14 cellular contexts compared by ENCODE assay signal in the genomic region with DNA sequence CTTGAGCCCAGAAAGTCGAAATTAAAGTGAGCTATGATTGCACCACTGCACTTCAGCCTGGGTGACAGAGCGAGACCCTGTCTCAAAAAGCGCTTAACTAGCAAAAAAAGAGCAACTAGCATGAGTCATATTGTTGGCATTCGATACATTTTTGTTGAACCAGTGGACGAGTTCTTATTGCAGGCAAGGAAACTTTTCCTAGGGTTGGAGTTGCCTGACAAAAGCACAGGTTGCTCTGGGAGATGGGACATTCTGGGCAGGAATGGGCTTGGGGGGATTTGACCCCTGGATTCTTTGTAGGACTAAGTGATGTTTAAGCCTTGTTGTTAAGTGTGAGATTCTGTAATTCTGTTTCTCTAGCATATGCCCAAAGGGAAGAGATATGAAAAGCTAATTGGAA.
DNase-seq lines count a peak whose midpoint lies in the region; ATAC-seq lines count a peak whose summit lies in the region.
"Had no signal": no experiment of that assay in that cellular context is flagged by ENCODE, and none has a peak within 500 bp of the region (broad histone marks: within the 10 kb centered on the region; RNA-seq: fewer than 3 reads in every experiment).

No MANE protein-coding gene starts in this region.

- H3K79me1 ChIP-seq in mesendoderm (ENCODE audit: low read length): no peaks in the 10 kb centered on the region

- H4K5ac ChIP-seq in mesendoderm (ENCODE audit: low read length): no peak overlapping the region

- no peak overlapping the region for H3K4ac ChIP-seq in mesendoderm (ENCODE audit: low read depth, low read length)

- no peak for ATAC-seq in stimulated activated naive CD8-positive, alpha-beta T cell treated with anti-CD3 and anti-CD28 coated beads, Interleukin-15, amount 100 ng/mL, for 72 hours
- ATAC-seq in T-cell (replicated peaks in 1 of 4): no peak
- ATAC-seq: stimulated activated naive CD8-positive, alpha-beta T cell treated with anti-CD3 and anti-CD28 coated beads, Interleukin-15, Interleukin-2, amounts not matched to agents 100 U/mL and 50 U/mL, for 24 hours had no signal

- CTCF ChIA-PET in T-cell (lab: Charles Lee): no interaction called here

- no peak overlapping the region for H4K8ac ChIP-seq in mesendoderm (ENCODE audit: low read depth, low read length)

- no peak overlapping the region for H2BK15ac ChIP-seq in mesendoderm (replicated peaks; ENCODE audit: low read depth)

- peak overlapping the region; percentile 78 for H3K27ac ChIP-seq in ectodermal cell (ENCODE audit: insufficient read depth, low read depth, low read length, poor library complexity, severe bottlenecking)
- H3K27ac ChIP-seq in mesendoderm (ENCODE audit: low read depth, low read length): no peak overlapping the region
- H3K27ac ChIP-seq: C4-2B had no signal

- H2AK5ac ChIP-seq in mesendoderm (ENCODE audit: low read length): no peak overlapping the region

- H3K36me3 ChIP-seq in ectodermal cell (ENCODE audit: control insufficient read depth, insufficient read depth, low read length) (no peaks in the 10 kb centered on the region), mesendoderm (ENCODE audit: control insufficient read depth, insufficient read depth, low read length) (no peaks in the 10 kb centered on the region)

- H2BK5ac ChIP-seq in mesendoderm (ENCODE audit: low read length): no peak overlapping the region

- H3K4me2 ChIP-seq in mesendoderm (ENCODE audit: low read length): no peak overlapping the region

- H3K18ac ChIP-seq in mesendoderm (ENCODE audit: low read length): no peak overlapping the region

- WGBS in ectodermal cell, 2 experiments: 87 to 89% methylated on average over 5 of the region's 5 CpGs
- no CpG with 5 or more reads among the region's 5 CpGs for WGBS in mesendoderm (ENCODE audit: extremely low coverage, insufficient coverage, low lambda C conversion rate)

- POLR2A ChIA-PET in T-cell (lab: Charles Lee): interaction anchor here in 1 of 2 donors (0.6 kb wide), 1 partner anchor 23 kb away, joined by 3 read pairs; no protein-coding TSS in a partner anchor

- H3K23ac ChIP-seq in mesendoderm (ENCODE audit: low read length): no peak overlapping the region

- no peak overlapping the region for H3K9ac ChIP-seq in mesendoderm (ENCODE audit: low read length)

- H3K79me2 ChIP-seq in mesendoderm (ENCODE audit: control insufficient read depth, insufficient read depth, low read length): no peaks in the 10 kb centered on the region

- H3K9me3 Mint-ChIP-seq in stimulated activated naive CD8-positive, alpha-beta T cell treated with anti-CD3 and anti-CD28 coated beads, Interleukin-15, amount 100 ng/mL, for 72 hours: no peaks in the 10 kb centered on the region
- no peaks in the 10 kb centered on the region for H3K9me3 Mint-ChIP-seq in T-cell

- no peak overlapping the region for H3K27ac Mint-ChIP-seq in stimulated activated naive CD8-positive, alpha-beta T cell treated with anti-CD3 and anti-CD28 coated beads, Interleukin-15, amount 100 ng/mL, for 72 hours
- no peak overlapping the region for H3K27ac Mint-ChIP-seq in T-cell
- H3K27ac Mint-ChIP-seq: activated naive CD8-positive, alpha-beta T cell had no signal

- H3K4me1 ChIP-seq in ectodermal cell (ENCODE audit: control insufficient read depth, insufficient read depth, low read length) (peaks cover 5% of the 10 kb centered on the region), mesendoderm (ENCODE audit: control insufficient read depth, low read depth, low read length) (peaks cover 2% of the 10 kb centered on the region)

- peaks cover 8% of the 10 kb centered on the region for H3K27me3 Mint-ChIP-seq in stimulated activated naive CD8-positive, alpha-beta T cell treated with anti-CD3 and anti-CD28 coated beads, Interleukin-15, amount 100 ng/mL, for 72 hours
- peaks cover 0 to 4% of the 10 kb centered on the region in 2 donors for H3K27me3 Mint-ChIP-seq in T-cell

- no peak overlapping the region for H2BK120ac ChIP-seq in mesendoderm (ENCODE audit: low read depth, low read length)

- DNase-seq in ELR (ENCODE audit: low read depth): peak; percentile 85
- peak; percentile 20 for DNase-seq in RKO (ENCODE audit: low spot score)
- DNase-seq in mesendoderm: peak; percentile 56
- DNase-seq in stimulated activated naive CD8-positive, alpha-beta T cell treated with anti-CD3 and anti-CD28 coated beads, Interleukin-15, amount 100 ng/mL, for 72 hours: no peak
- no peak for DNase-seq in DMS114 treated with DMSO at 0.1 percent for 48 hours (lab: John Stamatoyannopoulos, UW; ENCODE audit: unreplicated experiment)
- no peak for DNase-seq in T-cell
- no peak for DNase-seq in stimulated activated CD4-positive, alpha-beta T cell treated with anti-CD3 and anti-CD28 coated beads, Interleukin-15, amount 100 ng/mL, for 24 hours
- DNase-seq: NCI-H2029 treated with DMSO at 0.1 percent for 48 hours; SHP77 treated with DMSO at 0.1 percent for 48 hours; stimulated activated CD4-positive, alpha-beta T cell treated with anti-CD3 and anti-CD28 coated beads, Interleukin-4, amount 100 ng/mL, for 24 hours; stimulated activated naive CD8-positive, alpha-beta T cell treated with anti-CD3 and anti-CD28 coated beads, Interleukin-15, Interleukin-2, amounts not matched to agents 100 U/mL and 50 U/mL, for 24 hours had no signal

- H3K4me1 Mint-ChIP-seq in stimulated activated naive CD8-positive, alpha-beta T cell treated with anti-CD3 and anti-CD28 coated beads, Interleukin-15, amount 100 ng/mL, for 72 hours: no peaks in the 10 kb centered on the region
- no peaks in the 10 kb centered on the region for H3K4me1 Mint-ChIP-seq in T-cell

- no peak overlapping the region for H3K4me3 ChIP-seq in ectodermal cell (ENCODE audit: insufficient read depth, low read depth, low read length)
- H3K4me3 ChIP-seq in mesendoderm (ENCODE audit: low read length): no peak overlapping the region

- H3K27me3 ChIP-seq in ectodermal cell (ENCODE audit: control insufficient read depth, insufficient read depth, low read length, poor library complexity, severe bottlenecking) (no peaks in the 10 kb centered on the region), mesendoderm (ENCODE audit: insufficient read depth, low read length, poor library complexity) (no peaks in the 10 kb centered on the region)

- no peak overlapping the region for H3K4me3 Mint-ChIP-seq in stimulated activated naive CD8-positive, alpha-beta T cell treated with anti-CD3 and anti-CD28 coated beads, Interleukin-15, amount 100 ng/mL, for 72 hours
- no peak overlapping the region for H3K4me3 Mint-ChIP-seq in T-cell
- H3K4me3 Mint-ChIP-seq: activated naive CD8-positive, alpha-beta T cell had no signal

- no peaks in the 10 kb centered on the region for H3K9me3 ChIP-seq in ectodermal cell (ENCODE audit: control insufficient read depth, low read length)

- no peaks in the 10 kb centered on the region for H3K36me3 Mint-ChIP-seq in T-cell
- H3K36me3 Mint-ChIP-seq: activated naive CD8-positive, alpha-beta T cell had no signal

- no peak overlapping the region for H3K56ac ChIP-seq in mesendoderm (ENCODE audit: low read length)

Comparison
In these comparisons a context has a peak if more than half of its experiments do, and no peak if none do; other contexts are left out.
1. DNase-seq: peak in ELR (single experiment), RKO (single experiment) and mesendoderm (single experiment); none in stimulated activated naive CD8-positive, alpha-beta T cell treated with anti-CD3 and anti-CD28 coated beads, Interleukin-15, amount 100 ng/mL, for 72 hours (0 of 2), DMS114 treated with DMSO at 0.1 percent for 48 hours (single experiment), T-cell (0 of 34) and stimulated activated CD4-positive, alpha-beta T cell treated with anti-CD3 and anti-CD28 coated beads, Interleukin-15, amount 100 ng/mL, for 24 hours (single experiment).